In genomic region chr7:73699370-73700069, GRCh38 we compare ENCODE assay signal across 26 cellular contexts. TPM values are rescaled to one million over a fixed set of nuclear protein-coding genes. Genes with fewer than 3 reads are reported as not detected.
DNase-seq lines count a peak whose midpoint lies in the region; ATAC-seq and TF ChIP-seq lines count a peak whose summit lies in the region.
"Had no signal": no experiment of that assay in that cellular context is flagged by ENCODE, and none has a peak within 500 bp of the region (broad histone marks: within the 10 kb centered on the region; RNA-seq: fewer than 3 reads in every experiment).

No MANE protein-coding gene starts in this region.

- peaks cover 51 to 72% (median 53%) of the 10 kb centered on the region in 11 experiments for H3K36me3 ChIP-seq in BLaER1 treated with 17β-estradiol and CSF1 and Interleukin-3, amounts not matched to agents 10 nM and 100 nM
- no peaks in the 10 kb centered on the region for H3K36me3 ChIP-seq in mucosa of descending colon (ENCODE audit: low read depth)
- H3K36me3 ChIP-seq: colonic mucosa had no signal

- no peak overlapping the region for H3K4me3 ChIP-seq in BLaER1 treated with 17β-estradiol and CSF1 and Interleukin-3, amounts not matched to agents 10 nM and 100 nM
- no peak overlapping the region for H3K4me3 ChIP-seq in mucosa of descending colon
- H3K4me3 ChIP-seq: colonic mucosa, heart left ventricle, psoas muscle, SJCRH30, smooth muscle cell, tibial nerve had no signal

- H3K9me3 ChIP-seq in BLaER1 treated with 17β-estradiol and CSF1 and Interleukin-3, amounts not matched to agents 10 nM and 100 nM (replicated peaks in 1 of 11): no peaks in the 10 kb centered on the region
- no peaks in the 10 kb centered on the region for H3K9me3 ChIP-seq in mucosa of descending colon
- H3K9me3 ChIP-seq: colonic mucosa, heart left ventricle, psoas muscle, SJCRH30, tibial nerve had no signal

- peak overlapping the region in 8 of 11 experiments; percentile 1 to 65 (median 52); a peak in 13 of 22 replicates for H3K4me2 ChIP-seq in BLaER1 treated with 17β-estradiol and CSF1 and Interleukin-3, amounts not matched to agents 10 nM and 100 nM
- H3K4me2 ChIP-seq: smooth muscle cell had no signal

- peaks cover 23% of the 10 kb centered on the region for H3K36me3 Mint-ChIP-seq in HFFc6 (ENCODE audit: low read depth)
- H3K36me3 Mint-ChIP-seq in glutamatergic neuron (ENCODE audit: unreplicated experiment): peaks cover 3% of the 10 kb centered on the region

- no peak overlapping the region for H3K4me3 Mint-ChIP-seq in HFFc6
- no peak overlapping the region for H3K4me3 Mint-ChIP-seq in glutamatergic neuron (ENCODE audit: unreplicated experiment)
- H3K4me3 Mint-ChIP-seq: activated CD4-positive, alpha-beta memory T cell treated with anti-CD3 and anti-CD28 coated beads for 36 hours; immature natural killer cell; neural crest cell; stimulated activated naive CD8-positive, alpha-beta T cell treated with anti-CD3 and anti-CD28 coated beads, Interleukin-15, amount 100 ng/mL, for 72 hours had no signal

- H3K27ac Mint-ChIP-seq in HFFc6 (no peak overlapping the region), glutamatergic neuron (ENCODE audit: unreplicated experiment) (peak overlapping the region; percentile 8)
- H3K27ac Mint-ChIP-seq: activated CD4-positive, alpha-beta memory T cell treated with anti-CD3 and anti-CD28 coated beads for 36 hours; immature natural killer cell; stimulated activated naive CD8-positive, alpha-beta T cell treated with anti-CD3 and anti-CD28 coated beads, Interleukin-15, amount 100 ng/mL, for 72 hours had no signal

- peak overlapping the region in 2 of 11 experiments; percentile 21; a peak in 3 of 22 replicates for H3K9ac ChIP-seq in BLaER1 treated with 17β-estradiol and CSF1 and Interleukin-3, amounts not matched to agents 10 nM and 100 nM

- DNase-seq in HFFc6 (no peak), glutamatergic neuron (peak; percentile 56), omental fat pad (ENCODE audit: low spot score) (no peak), NCI-H1048 (lab: John Stamatoyannopoulos, UW) (no peak), mucosa of descending colon (no peak)
- DNase-seq: activated CD4-positive, alpha-beta memory T cell treated with anti-CD3 and anti-CD28 coated beads for 36 hours; activated gamma-delta T cell; activated T-cell treated with anti-CD3 and anti-CD28 coated beads for 4 hours; CD4-positive, CD25-positive, alpha-beta regulatory T cell; colonic mucosa; H9; immature natural killer cell; Karpas-422; NCI-H187 treated with DMSO at 0.1 percent for 48 hours; PC-3; psoas muscle; SJCRH30; stimulated activated CD4-positive, alpha-beta T cell treated with anti-CD3 and anti-CD28 coated beads, Interleukin-4, amount 100 ng/mL, for 1 hour; stimulated activated naive CD8-positive, alpha-beta T cell treated with anti-CD3 and anti-CD28 coated beads, Interleukin-15, amount 100 ng/mL, for 72 hours; T-helper 2 cell had no signal

- H3K9me3 Mint-ChIP-seq in HFFc6 (no peaks in the 10 kb centered on the region), glutamatergic neuron (ENCODE audit: unreplicated experiment) (peaks cover 8% of the 10 kb centered on the region)
- H3K9me3 Mint-ChIP-seq: activated CD4-positive, alpha-beta memory T cell treated with anti-CD3 and anti-CD28 coated beads for 36 hours; CD4-positive, CD25-positive, alpha-beta regulatory T cell; H9; immature natural killer cell; neural crest cell; stimulated activated naive CD8-positive, alpha-beta T cell treated with anti-CD3 and anti-CD28 coated beads, Interleukin-15, amount 100 ng/mL, for 72 hours had no signal

- intact Hi-C loops in mucosa of descending colon (cut with DNase I, micrococcal nuclease): no loop called here

- H3K4me1 ChIP-seq in BLaER1 treated with 17β-estradiol and CSF1 and Interleukin-3, amounts not matched to agents 10 nM and 100 nM: peaks cover 13 to 56% (median 51%) of the 10 kb centered on the region in 10 experiments
- H3K4me1 ChIP-seq in mucosa of descending colon (ENCODE audit: low read depth): no peaks in the 10 kb centered on the region
- H3K4me1 ChIP-seq: colonic mucosa, psoas muscle, SJCRH30 had no signal

- H3K4me1 Mint-ChIP-seq in HFFc6 (ENCODE audit: low read depth) (no peaks in the 10 kb centered on the region), glutamatergic neuron (ENCODE audit: low read depth, unreplicated experiment) (peaks cover 17% of the 10 kb centered on the region)
- H3K4me1 Mint-ChIP-seq: immature natural killer cell had no signal

- H3K27me3 ChIP-seq in BLaER1 treated with 17β-estradiol and CSF1 and Interleukin-3, amounts not matched to agents 10 nM and 100 nM: peaks cover 0 to 31% (median 10%) of the 10 kb centered on the region in 11 experiments; a peak in 13 of 22 replicates
- H3K27me3 ChIP-seq: colonic mucosa, heart left ventricle, SJCRH30, tibial nerve had no signal

- ATAC-seq in omental fat pad (ENCODE audit: low FRiP score) (no peak), mucosa of descending colon (no peak)
- ATAC-seq: heart left ventricle; psoas muscle; stimulated activated naive CD8-positive, alpha-beta T cell treated with anti-CD3 and anti-CD28 coated beads, Interleukin-15, amount 100 ng/mL, for 72 hours had no signal

- no peak overlapping the region for H3K27ac ChIP-seq in BLaER1 treated with 17β-estradiol and CSF1 and Interleukin-3, amounts not matched to agents 10 nM and 100 nM
- H3K27ac ChIP-seq: colonic mucosa, heart left ventricle, psoas muscle, SJCRH30, tibial nerve, VCaP had no signal

- peaks cover 2% of the 10 kb centered on the region for H3K27me3 Mint-ChIP-seq in HFFc6 (ENCODE audit: insufficient read depth)
- H3K27me3 Mint-ChIP-seq in glutamatergic neuron (ENCODE audit: unreplicated experiment): peaks cover 6% of the 10 kb centered on the region
- H3K27me3 Mint-ChIP-seq: activated CD4-positive, alpha-beta memory T cell treated with anti-CD3 and anti-CD28 coated beads for 36 hours; CD4-positive, CD25-positive, alpha-beta regulatory T cell; stimulated activated naive CD8-positive, alpha-beta T cell treated with anti-CD3 and anti-CD28 coated beads, Interleukin-15, amount 100 ng/mL, for 72 hours had no signal

- TF ChIP-seq CTCF in HFFc6 (IDR thresholded peaks at IDR 0.05) (peak; percentile 19), glutamatergic neuron (IDR thresholded peaks at IDR 0.05; ENCODE audit: partially characterized antibody, unreplicated experiment) (no peak), omental fat pad (IDR thresholded peaks at IDR 0.05) (no peak), mucosa of descending colon (IDR thresholded peaks at IDR 0.05) (no peak)

- H4K20me1 ChIP-seq in BLaER1 treated with 17β-estradiol and CSF1 and Interleukin-3, amounts not matched to agents 10 nM and 100 nM: peaks cover 0 to 97% (median 92%) of the 10 kb centered on the region in 11 experiments; a peak in 20 of 22 replicates

RNA-seq across cellular contexts. Expression of gene BUD23, which starts 16.1 kb away (rescaled TPM):
- 10 to 100 TPM; 70.1 to 91.4 (median 83.4) TPM for total RNA-seq in HFFc6 (2021; fragmentation: NEBNext Ultra II Directional; extraction: Animal tissue kit (Norgen Biotek cat#: 25700))
- 42.6 TPM for total RNA-seq in glutamatergic neuron (ENCODE audit: unreplicated experiment)
- 10 to 100 TPM; 28.8 to 52.2 (median 45.0) TPM for total RNA-seq in omental fat pad
- total RNA-seq in mucosa of descending colon: 10 to 100 TPM; 38.4 to 61.2 (median 43.0) TPM

RNA-seq across cellular contexts. Expression of gene DNAJC30, which starts 16.3 kb away (rescaled TPM):
- 10 to 100 TPM; 17.8 to 20.6 (median 18.6) TPM for total RNA-seq in HFFc6 (2021; fragmentation: NEBNext Ultra II Directional; extraction: Animal tissue kit (Norgen Biotek cat#: 25700))
- total RNA-seq in glutamatergic neuron (ENCODE audit: unreplicated experiment): 8.4 TPM
- 1 to 10 TPM; 4.0 to 5.3 (median 4.7) TPM for total RNA-seq in omental fat pad
- 10 to 100 TPM in 2 of 3 donors, 1 to 10 TPM in 1; 8.7 to 10.5 (median 10.2) TPM for total RNA-seq in mucosa of descending colon

RNA-seq across cellular contexts. Expression of gene STX1A, which starts 19.9 kb away (rescaled TPM):
- total RNA-seq in HFFc6 (2021; fragmentation: NEBNext Ultra II Directional; extraction: Animal tissue kit (Norgen Biotek cat#: 25700)): 10 to 100 TPM in 5 of 6 experiments, 1 to 10 TPM in 1; 9.6 to 14.7 (median 12.2) TPM
- total RNA-seq in glutamatergic neuron (ENCODE audit: unreplicated experiment) (119 TPM), omental fat pad (10 to 100 TPM in 1 of 4 donors, 1 to 10 TPM in 3; 3.6 to 10.4 (median 4.8) TPM), mucosa of descending colon (10 to 100 TPM in 1 of 3 donors, 1 to 10 TPM in 2; 5.2 to 23.9 (median 6.1) TPM)

RNA-seq across cellular contexts. Expression of gene VPS37D, which starts 31.9 kb away (rescaled TPM):
- total RNA-seq in HFFc6 (2021; fragmentation: NEBNext Ultra II Directional; extraction: Animal tissue kit (Norgen Biotek cat#: 25700)): 1 to 10 TPM; 2.4 to 3.1 (median 2.7) TPM
- total RNA-seq in glutamatergic neuron (ENCODE audit: unreplicated experiment) (17.2 TPM), omental fat pad (1 to 10 TPM in 2 of 4 donors, under 1 TPM in 1, not detected in 1; 0.28 to 1.5 (median 1.1) TPM), mucosa of descending colon (1 to 10 TPM in 1 of 3 donors, under 1 TPM in 1, not detected in 1; 0.48 to 3.3 TPM)

RNA-seq across cellular contexts. Expression of gene ABHD11, which starts 39.1 kb away (rescaled TPM):
- 10 to 100 TPM; 10.3 to 18.6 (median 16.8) TPM for total RNA-seq in HFFc6 (2021; fragmentation: NEBNext Ultra II Directional; extraction: Animal tissue kit (Norgen Biotek cat#: 25700))
- total RNA-seq in glutamatergic neuron (ENCODE audit: unreplicated experiment) (13.9 TPM), omental fat pad (10 to 100 TPM in 2 of 4 donors, 1 to 10 TPM in 2; 6.6 to 13.9 (median 9.4) TPM), mucosa of descending colon (100 to 1,000 TPM in 1 of 3 donors, 10 to 100 TPM in 2; 55.3 to 115 (median 97.3) TPM)
